Comparison of ENCODE assay signal across 1 cellular context in the genomic region with DNA sequence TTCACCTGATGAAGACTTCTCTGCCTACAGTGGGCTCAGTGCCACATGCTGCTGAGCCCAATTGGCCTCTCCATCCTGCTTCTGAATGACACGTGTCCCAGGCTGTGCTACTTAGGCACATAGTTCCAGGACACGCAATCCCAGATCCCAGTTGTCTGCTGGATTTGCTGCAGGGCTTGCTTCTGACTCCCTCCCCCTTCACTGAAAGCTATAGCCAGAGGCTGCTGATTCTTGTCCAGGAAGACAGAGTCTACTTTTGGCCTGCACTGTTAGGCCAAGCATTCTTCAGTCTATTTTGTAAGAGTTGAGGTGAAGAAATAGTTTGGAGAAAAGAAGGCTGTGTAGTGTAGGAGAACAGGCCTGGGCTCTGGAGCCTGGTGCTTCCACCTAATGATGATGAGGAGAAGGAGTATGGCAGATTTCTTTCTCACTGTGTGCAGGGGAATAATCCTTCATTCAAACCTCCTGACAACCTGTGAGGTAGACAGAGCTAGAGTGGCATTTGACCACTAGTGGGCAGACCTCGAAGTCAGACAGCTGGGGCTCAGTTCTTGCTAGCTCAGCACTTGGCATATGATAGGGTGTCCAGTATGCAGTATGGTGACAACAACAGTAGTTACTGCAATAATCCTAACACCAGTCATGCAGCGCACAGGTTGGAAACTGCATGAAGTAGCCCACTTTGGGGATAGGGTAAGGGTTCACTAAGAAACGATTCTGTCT.
TF ChIP-seq lines count a peak whose summit lies in the region.

No MANE protein-coding gene starts in this region.

TF ChIP-seq in A549, 52 proteins besides CTCF, POLR2A, EP300 and RAD21 (continued from another document):
- TF ChIP-seq, protein P1, sequence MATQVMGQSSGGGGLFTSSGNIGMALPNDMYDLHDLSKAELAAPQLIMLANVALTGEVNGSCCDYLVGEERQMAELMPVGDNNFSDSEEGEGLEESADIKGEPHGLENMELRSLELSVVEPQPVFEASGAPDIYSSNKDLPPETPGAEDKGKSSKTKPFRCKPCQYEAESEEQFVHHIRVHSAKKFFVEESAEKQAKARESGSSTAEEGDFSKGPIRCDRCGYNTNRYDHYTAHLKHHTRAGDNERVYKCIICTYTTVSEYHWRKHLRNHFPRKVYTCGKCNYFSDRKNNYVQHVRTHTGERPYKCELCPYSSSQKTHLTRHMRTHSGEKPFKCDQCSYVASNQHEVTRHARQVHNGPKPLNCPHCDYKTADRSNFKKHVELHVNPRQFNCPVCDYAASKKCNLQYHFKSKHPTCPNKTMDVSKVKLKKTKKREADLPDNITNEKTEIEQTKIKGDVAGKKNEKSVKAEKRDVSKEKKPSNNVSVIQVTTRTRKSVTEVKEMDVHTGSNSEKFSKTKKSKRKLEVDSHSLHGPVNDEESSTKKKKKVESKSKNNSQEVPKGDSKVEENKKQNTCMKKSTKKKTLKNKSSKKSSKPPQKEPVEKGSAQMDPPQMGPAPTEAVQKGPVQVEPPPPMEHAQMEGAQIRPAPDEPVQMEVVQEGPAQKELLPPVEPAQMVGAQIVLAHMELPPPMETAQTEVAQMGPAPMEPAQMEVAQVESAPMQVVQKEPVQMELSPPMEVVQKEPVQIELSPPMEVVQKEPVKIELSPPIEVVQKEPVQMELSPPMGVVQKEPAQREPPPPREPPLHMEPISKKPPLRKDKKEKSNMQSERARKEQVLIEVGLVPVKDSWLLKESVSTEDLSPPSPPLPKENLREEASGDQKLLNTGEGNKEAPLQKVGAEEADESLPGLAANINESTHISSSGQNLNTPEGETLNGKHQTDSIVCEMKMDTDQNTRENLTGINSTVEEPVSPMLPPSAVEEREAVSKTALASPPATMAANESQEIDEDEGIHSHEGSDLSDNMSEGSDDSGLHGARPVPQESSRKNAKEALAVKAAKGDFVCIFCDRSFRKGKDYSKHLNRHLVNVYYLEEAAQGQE (IDR thresholded peaks at IDR 0.05): no peak
- TF ChIP-seq PHF8 (IDR thresholded peaks at IDR 0.05; ENCODE audit: borderline replicate concordance, low read depth) (no peak), ZNF302 (CRISPR knock-in tag; IDR thresholded peaks at IDR 0.05) (no peak), HOXB5 (CRISPR knock-in tag; IDR thresholded peaks at IDR 0.05) (no peak), EHF (CRISPR knock-in tag; IDR thresholded peaks at IDR 0.05) (no peak), ZC3H11A (IDR thresholded peaks at IDR 0.05) (no peak), HOXA7 (CRISPR knock-in tag; IDR thresholded peaks at IDR 0.05) (no peak), CBX2 (IDR thresholded peaks at IDR 0.05; ENCODE audit: borderline replicate concordance, low read depth) (no peak), HDAC2 (IDR thresholded peaks at IDR 0.05) (no peak), MAFK (IDR thresholded peaks at IDR 0.05; ENCODE audit: partially characterized antibody) (peak; percentile 98)
- TF ChIP-seq, protein P2, sequence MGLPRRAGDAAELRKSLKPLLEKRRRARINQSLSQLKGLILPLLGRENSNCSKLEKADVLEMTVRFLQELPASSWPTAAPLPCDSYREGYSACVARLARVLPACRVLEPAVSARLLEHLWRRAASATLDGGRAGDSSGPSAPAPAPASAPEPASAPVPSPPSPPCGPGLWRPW (IDR thresholded peaks at IDR 0.05): no peak
- TF ChIP-seq, protein P3, sequence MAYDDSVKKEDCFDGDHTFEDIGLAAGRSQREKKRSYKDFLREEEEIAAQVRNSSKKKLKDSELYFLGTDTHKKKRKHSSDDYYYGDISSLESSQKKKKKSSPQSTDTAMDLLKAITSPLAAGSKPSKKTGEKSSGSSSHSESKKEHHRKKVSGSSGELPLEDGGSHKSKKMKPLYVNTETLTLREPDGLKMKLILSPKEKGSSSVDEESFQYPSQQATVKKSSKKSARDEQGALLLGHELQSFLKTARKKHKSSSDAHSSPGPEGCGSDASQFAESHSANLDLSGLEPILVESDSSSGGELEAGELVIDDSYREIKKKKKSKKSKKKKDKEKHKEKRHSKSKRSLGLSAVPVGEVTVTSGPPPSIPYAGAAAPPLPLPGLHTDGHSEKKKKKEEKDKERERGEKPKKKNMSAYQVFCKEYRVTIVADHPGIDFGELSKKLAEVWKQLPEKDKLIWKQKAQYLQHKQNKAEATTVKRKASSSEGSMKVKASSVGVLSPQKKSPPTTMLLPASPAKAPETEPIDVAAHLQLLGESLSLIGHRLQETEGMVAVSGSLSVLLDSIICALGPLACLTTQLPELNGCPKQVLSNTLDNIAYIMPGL (CRISPR knock-in tag; IDR thresholded peaks at IDR 0.05; ENCODE audit: borderline replicate concordance): no peak
- TF ChIP-seq, protein P4, sequence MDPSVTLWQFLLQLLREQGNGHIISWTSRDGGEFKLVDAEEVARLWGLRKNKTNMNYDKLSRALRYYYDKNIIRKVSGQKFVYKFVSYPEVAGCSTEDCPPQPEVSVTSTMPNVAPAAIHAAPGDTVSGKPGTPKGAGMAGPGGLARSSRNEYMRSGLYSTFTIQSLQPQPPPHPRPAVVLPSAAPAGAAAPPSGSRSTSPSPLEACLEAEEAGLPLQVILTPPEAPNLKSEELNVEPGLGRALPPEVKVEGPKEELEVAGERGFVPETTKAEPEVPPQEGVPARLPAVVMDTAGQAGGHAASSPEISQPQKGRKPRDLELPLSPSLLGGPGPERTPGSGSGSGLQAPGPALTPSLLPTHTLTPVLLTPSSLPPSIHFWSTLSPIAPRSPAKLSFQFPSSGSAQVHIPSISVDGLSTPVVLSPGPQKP (IDR thresholded peaks at IDR 0.05; ENCODE audit: low read depth, low read length): no peak
